ENCODE assay signal across 9 cellular contexts in the genomic region with DNA sequence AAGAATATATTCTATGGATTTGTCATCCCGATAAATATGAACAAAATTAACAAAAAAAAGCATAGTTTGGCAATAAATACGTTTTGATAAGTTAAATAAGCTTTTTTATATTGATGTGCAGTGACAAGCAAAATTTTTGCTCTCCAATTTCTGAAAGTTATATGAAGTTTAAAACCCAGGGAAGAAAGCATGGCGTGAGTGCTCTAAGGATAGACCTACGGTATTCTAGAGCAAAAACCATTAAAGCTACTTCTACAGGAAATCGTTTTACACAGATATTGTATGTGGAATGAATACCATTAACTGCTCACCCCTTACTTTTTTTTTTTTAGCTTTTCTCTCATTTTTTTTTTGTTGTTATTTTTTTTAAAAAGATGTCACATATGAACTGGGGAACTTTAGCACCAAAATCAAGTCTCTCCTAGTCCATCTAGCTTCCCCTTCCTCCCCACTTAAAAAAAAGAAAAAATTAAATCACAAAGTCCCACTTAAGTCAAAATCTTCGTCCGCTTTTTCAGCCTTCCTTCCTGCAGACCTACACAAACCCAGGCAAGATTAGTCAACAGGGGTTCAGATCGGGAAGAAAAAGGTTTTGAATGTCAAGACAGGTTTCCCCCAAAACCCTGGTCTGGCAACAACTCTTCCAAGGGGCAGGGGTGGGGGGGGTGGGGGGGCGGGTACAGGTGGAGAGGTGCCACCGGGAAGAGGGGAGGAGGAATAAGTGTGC. TPM values are rescaled to one million over a fixed set of nuclear protein-coding genes. Genes with fewer than 3 reads are reported as not detected.
DNase-seq lines count a peak whose midpoint lies in the region; ATAC-seq and TF ChIP-seq lines count a peak whose summit lies in the region.
"Had no signal": no experiment of that assay in that cellular context is flagged by ENCODE, and none has a peak within 500 bp of the region (broad histone marks: within the 10 kb centered on the region; RNA-seq: fewer than 3 reads in every experiment).

No MANE protein-coding gene starts in this region.

- H3K9me3 Mint-ChIP-seq in stimulated activated naive CD8-positive, alpha-beta T cell treated with anti-CD3 and anti-CD28 coated beads, Interleukin-15, Interleukin-2, amounts not matched to agents 100 ng/mL and 50 ng/mL, for 24 hours: no peaks in the 10 kb centered on the region
- H3K9me3 Mint-ChIP-seq in chondrocyte (ENCODE audit: low read depth): no peaks in the 10 kb centered on the region

- DNase-seq in stimulated activated naive CD8-positive, alpha-beta T cell treated with anti-CD3 and anti-CD28 coated beads, Interleukin-15, Interleukin-2, amounts not matched to agents 100 U/mL and 50 U/mL, for 24 hours: no peak
- DNase-seq in chondrocyte (ENCODE audit: low spot score) (no peak), COLO668 (lab: John Stamatoyannopoulos, UW; ENCODE audit: unreplicated experiment) (no peak)

- peak overlapping the region; percentile 100 for H3K27ac ChIP-seq in muscle layer of duodenum (ENCODE audit: low read length)
- H3K27ac ChIP-seq: HL-60 had no signal

- TF ChIP-seq CTCF in chondrocyte (IDR thresholded peaks at IDR 0.05): no peak

- H3K36me3 ChIP-seq in muscle layer of duodenum (ENCODE audit: control insufficient read depth in 1 of 2, insufficient read depth in 2 of 2, low read length in 2 of 2): peaks cover 30 to 31% of the 10 kb centered on the region in 2 donors

- peak overlapping the region; percentile 98 for H3K27ac Mint-ChIP-seq in stimulated activated naive CD8-positive, alpha-beta T cell treated with anti-CD3 and anti-CD28 coated beads, Interleukin-15, Interleukin-2, amounts not matched to agents 100 ng/mL and 50 ng/mL, for 24 hours
- H3K27ac Mint-ChIP-seq in chondrocyte (ENCODE audit: unreplicated experiment): peak overlapping the region; percentile 99

- H3K36me3 Mint-ChIP-seq in stimulated activated naive CD8-positive, alpha-beta T cell treated with anti-CD3 and anti-CD28 coated beads, Interleukin-15, Interleukin-2, amounts not matched to agents 100 ng/mL and 50 ng/mL, for 24 hours (ENCODE audit: low read depth): peaks cover 67% of the 10 kb centered on the region
- H3K36me3 Mint-ChIP-seq in chondrocyte (ENCODE audit: low read depth): peaks cover 40% of the 10 kb centered on the region

- H3K27me3 ChIP-seq in muscle layer of duodenum (ENCODE audit: low read depth, low read length): no peaks in the 10 kb centered on the region

- H3K4me3 ChIP-seq in muscle layer of duodenum (ENCODE audit: low read depth in 1 of 2, low read length in 2 of 2): peak overlapping the region in 1 of 2 donors; percentile 99

- H3K4me1 ChIP-seq in muscle layer of duodenum (ENCODE audit: control insufficient read depth in 1 of 2, insufficient read depth in 2 of 2, low read length in 2 of 2): peaks cover 0 to 12% of the 10 kb centered on the region in 2 donors

- peaks cover 66% of the 10 kb centered on the region for H3K4me1 Mint-ChIP-seq in stimulated activated naive CD8-positive, alpha-beta T cell treated with anti-CD3 and anti-CD28 coated beads, Interleukin-15, Interleukin-2, amounts not matched to agents 100 ng/mL and 50 ng/mL, for 24 hours (ENCODE audit: low read depth)
- peaks cover 52% of the 10 kb centered on the region for H3K4me1 Mint-ChIP-seq in chondrocyte (ENCODE audit: low read depth)

- no peaks in the 10 kb centered on the region for H3K27me3 Mint-ChIP-seq in stimulated activated naive CD8-positive, alpha-beta T cell treated with anti-CD3 and anti-CD28 coated beads, Interleukin-15, Interleukin-2, amounts not matched to agents 100 ng/mL and 50 ng/mL, for 24 hours
- H3K27me3 Mint-ChIP-seq in chondrocyte (ENCODE audit: low read depth): no peaks in the 10 kb centered on the region

- peak overlapping the region; percentile 99 for H3K4me3 Mint-ChIP-seq in stimulated activated naive CD8-positive, alpha-beta T cell treated with anti-CD3 and anti-CD28 coated beads, Interleukin-15, Interleukin-2, amounts not matched to agents 100 ng/mL and 50 ng/mL, for 24 hours
- peak overlapping the region; percentile 90 for H3K4me3 Mint-ChIP-seq in chondrocyte (ENCODE audit: unreplicated experiment)

- H3K9me3 ChIP-seq in muscle layer of duodenum (ENCODE audit: control insufficient read depth in 1 of 2, low read length in 2 of 2): no peaks in the 10 kb centered on the region

- ATAC-seq in stimulated activated naive CD8-positive, alpha-beta T cell treated with anti-CD3 and anti-CD28 coated beads, Interleukin-15, Interleukin-2, amounts not matched to agents 100 U/mL and 50 U/mL, for 24 hours: no peak
- ATAC-seq in GM18861 (IDR thresholded peaks at IDR 0.05; ENCODE audit: unreplicated experiment): no peak
- no peak for ATAC-seq in GM19023 (IDR thresholded peaks at IDR 0.05; ENCODE audit: unreplicated experiment)
- ATAC-seq in HG03039 (IDR thresholded peaks at IDR 0.05; ENCODE audit: unreplicated experiment): no peak

RNA-seq across cellular contexts. Expression of a gene that starts 4.4 kb away (rescaled TPM):
- total RNA-seq in chondrocyte: 82.5 to 195 TPM (median 180 TPM) in 3 replicates
